In genomic region chr5:65817936-65818335, GRCh38 we compare ENCODE assay signal across 18 cellular contexts.
"Had no signal": no experiment of that assay in that cellular context is flagged by ENCODE, and none has a peak within 500 bp of the region (broad histone marks: within the 10 kb centered on the region; RNA-seq: fewer than 3 reads in every experiment).

No MANE protein-coding gene starts in this region.

- H3K36me3 Mint-ChIP-seq: natural killer cell had no signal

- H3K4me1 ChIP-seq: ascending aorta, colonic mucosa had no signal

- H3K36me3 ChIP-seq: colonic mucosa had no signal

- H3K27ac ChIP-seq: ascending aorta, colonic mucosa had no signal

- H3K4me3 ChIP-seq: ascending aorta, colonic mucosa had no signal

- H3K27ac Mint-ChIP-seq: activated naive CD4-positive, alpha-beta T cell treated with anti-CD3 and anti-CD28 coated beads for 36 hours; activated naive CD8-positive, alpha-beta T cell treated with anti-CD3 and anti-CD28 coated beads, Interleukin-2, amount 50 U/mL, for 24 hours; activated T-helper 2 cell treated with anti-CD3 and anti-CD28 coated beads, Interferon-gamma antibody, Interleukin-2, Interleukin-4, amounts not matched to agents 10 μg/mL and 5 μg/mL and 100 μg/mL, durations not matched to agents 14 hours and 24 hours and 36 hours; natural killer cell; stimulated activated naive B cell treated with anti-CD40 and anti-IgM and Interleukin-4, amounts not matched to agents 10 μg/mL and 1 μg/mL and 100 μg/mL, for 72 hours had no signal

- H3K4me1 Mint-ChIP-seq: natural killer cell had no signal

- H3K4me3 Mint-ChIP-seq: activated naive CD4-positive, alpha-beta T cell treated with anti-CD3 and anti-CD28 coated beads for 36 hours; activated naive CD8-positive, alpha-beta T cell treated with anti-CD3 and anti-CD28 coated beads, Interleukin-2, amount 50 U/mL, for 24 hours; natural killer cell; stimulated activated naive B cell treated with anti-CD40 and anti-IgM and Interleukin-4, amounts not matched to agents 10 μg/mL and 1 μg/mL and 100 μg/mL, for 72 hours had no signal

- H3K9me3 ChIP-seq: ascending aorta, colonic mucosa, SK-N-SH had no signal

- H3K27me3 ChIP-seq: ascending aorta, colonic mucosa had no signal

- H3K27me3 Mint-ChIP-seq: activated naive CD8-positive, alpha-beta T cell treated with anti-CD3 and anti-CD28 coated beads, Interleukin-2, amount 50 U/mL, for 24 hours; stimulated activated naive B cell treated with anti-CD40 and anti-IgM and Interleukin-4, amounts not matched to agents 10 μg/mL and 1 μg/mL and 100 μg/mL, for 72 hours had no signal

- H3K9me3 Mint-ChIP-seq: activated naive CD4-positive, alpha-beta T cell treated with anti-CD3 and anti-CD28 coated beads for 36 hours; activated naive CD8-positive, alpha-beta T cell treated with anti-CD3 and anti-CD28 coated beads, Interleukin-2, amount 50 U/mL, for 24 hours; activated T-helper 2 cell treated with anti-CD3 and anti-CD28 coated beads, Interferon-gamma antibody, Interleukin-2, Interleukin-4, amounts not matched to agents 10 μg/mL and 5 μg/mL and 100 μg/mL, durations not matched to agents 14 hours and 24 hours and 36 hours; natural killer cell; stimulated activated naive B cell treated with anti-CD40 and anti-IgM and Interleukin-4, amounts not matched to agents 10 μg/mL and 1 μg/mL and 100 μg/mL, for 72 hours had no signal

- DNase-seq: activated CD4-positive, alpha-beta T cell treated with anti-CD3 and anti-CD28 coated beads, Interleukin-2, amount 50 U/mL, for 4 hours; activated CD4-positive, CD25-positive, alpha-beta regulatory T cell treated with anti-CD3 and anti-CD28 coated beads, Interleukin-2, amount 50 U/mL, for 72 hours; activated naive CD4-positive, alpha-beta T cell treated with anti-CD3 and anti-CD28 coated beads for 36 hours; activated naive CD8-positive, alpha-beta T cell treated with anti-CD3 and anti-CD28 coated beads, Interleukin-2, amount 50 U/mL, for 24 hours; activated T-cell treated with anti-CD3 and anti-CD28 coated beads, Interleukin-2, amount 50 U/mL, for 1 hour; effector CD4-positive, alpha-beta T cell; foreskin fibroblast; mammary epithelial cell; natural killer cell; stimulated activated CD4-positive, alpha-beta T cell treated with anti-CD3 and anti-CD28 coated beads, Interleukin-4, amount 100 ng/mL, for 1 hour; stimulated activated naive B cell treated with anti-CD40 and anti-IgM and Interleukin-4, amounts not matched to agents 10 μg/mL and 1 μg/mL and 100 μg/mL, for 72 hours; T-helper 1 cell; T1000; trophoblast cell had no signal
